Comparison of ENCODE assay signal across 8 cellular contexts in the genomic region with DNA sequence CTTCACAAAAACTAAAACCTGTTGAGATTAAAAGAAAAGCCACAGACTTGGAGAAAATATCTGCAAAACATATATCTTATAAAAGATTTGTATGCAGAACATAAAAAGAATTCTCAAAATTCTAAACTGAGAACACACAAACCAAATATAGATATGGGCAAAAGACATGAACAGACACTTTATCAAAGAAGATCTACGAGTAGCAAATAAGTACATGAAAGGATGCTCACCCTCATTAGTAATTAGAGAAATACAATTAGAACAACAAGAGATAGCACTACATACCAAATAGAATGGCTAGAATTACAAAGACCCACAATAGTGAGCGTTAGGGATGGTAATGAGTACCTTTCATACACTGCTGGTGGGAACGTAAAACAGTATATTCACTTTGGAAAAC.
"Had no signal": no experiment of that assay in that cellular context is flagged by ENCODE, and none has a peak within 500 bp of the region (broad histone marks: within the 10 kb centered on the region; RNA-seq: fewer than 3 reads in every experiment).

No MANE protein-coding gene starts in this region.

- H3K4me1 ChIP-seq: HAP-1 had no signal

- H3K4me2 ChIP-seq: KMS-11 had no signal

- DNase-seq: GM23248, GOT3, H7, IMR-90, KBM-7 had no signal

- H3K9ac ChIP-seq: GM23248, KMS-11 had no signal

- H2AFZ ChIP-seq: GM23248 had no signal

- H3K9me3 ChIP-seq: HAP-1 had no signal

- H3K27ac ChIP-seq: GM23248, KMS-11 had no signal

- H3K36me3 ChIP-seq: HAP-1 had no signal

- H3K4me3 ChIP-seq: GM23248, HAP-1 had no signal

- ATAC-seq: HCT116 had no signal
